8 cellular contexts compared by ENCODE assay signal in the genomic region with DNA sequence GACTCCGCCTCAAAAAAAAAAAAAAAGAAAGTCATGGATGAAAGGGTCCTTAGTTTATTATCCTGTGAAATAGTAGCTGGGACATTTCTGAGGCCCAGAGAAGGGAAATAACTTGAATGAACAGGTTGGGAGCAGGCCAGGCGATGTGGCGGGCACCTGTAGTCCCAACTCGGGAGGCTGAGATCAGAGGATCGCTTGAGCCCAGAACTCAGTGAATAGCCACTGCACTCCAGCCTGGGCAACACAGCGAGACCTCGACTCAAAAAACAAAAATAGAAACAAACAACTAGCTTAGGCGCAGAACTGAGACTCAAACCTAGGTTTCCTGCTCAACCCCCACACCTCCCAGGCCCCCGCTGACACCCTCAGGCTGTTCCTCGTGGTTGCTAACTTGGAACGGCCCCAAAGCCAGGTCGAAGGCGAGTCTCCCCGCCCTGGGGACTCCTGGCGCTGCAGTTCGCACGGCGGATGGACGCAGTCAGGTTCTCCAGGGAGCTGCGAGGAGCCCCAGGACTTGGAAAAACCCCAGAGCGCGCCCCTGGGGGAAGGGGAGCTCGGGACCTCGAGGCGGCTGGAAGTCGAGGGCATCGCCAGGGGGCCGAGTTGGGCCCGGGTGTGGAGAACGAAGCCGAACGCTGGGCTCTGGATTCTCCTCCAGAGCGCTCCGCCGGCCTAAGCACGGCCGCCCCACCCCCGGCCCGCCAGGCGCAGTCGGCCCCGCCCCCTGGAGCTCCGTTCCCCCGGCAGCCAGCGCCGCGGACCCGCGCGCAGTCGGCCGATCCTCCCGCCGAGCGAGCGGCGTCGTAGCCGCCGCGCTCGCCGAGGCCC. TPM values are rescaled to one million over a fixed set of nuclear protein-coding genes. Genes with fewer than 3 reads are reported as not detected.
DNase-seq lines count a peak whose midpoint lies in the region; ATAC-seq and TF ChIP-seq lines count a peak whose summit lies in the region.

A gene with protein sequence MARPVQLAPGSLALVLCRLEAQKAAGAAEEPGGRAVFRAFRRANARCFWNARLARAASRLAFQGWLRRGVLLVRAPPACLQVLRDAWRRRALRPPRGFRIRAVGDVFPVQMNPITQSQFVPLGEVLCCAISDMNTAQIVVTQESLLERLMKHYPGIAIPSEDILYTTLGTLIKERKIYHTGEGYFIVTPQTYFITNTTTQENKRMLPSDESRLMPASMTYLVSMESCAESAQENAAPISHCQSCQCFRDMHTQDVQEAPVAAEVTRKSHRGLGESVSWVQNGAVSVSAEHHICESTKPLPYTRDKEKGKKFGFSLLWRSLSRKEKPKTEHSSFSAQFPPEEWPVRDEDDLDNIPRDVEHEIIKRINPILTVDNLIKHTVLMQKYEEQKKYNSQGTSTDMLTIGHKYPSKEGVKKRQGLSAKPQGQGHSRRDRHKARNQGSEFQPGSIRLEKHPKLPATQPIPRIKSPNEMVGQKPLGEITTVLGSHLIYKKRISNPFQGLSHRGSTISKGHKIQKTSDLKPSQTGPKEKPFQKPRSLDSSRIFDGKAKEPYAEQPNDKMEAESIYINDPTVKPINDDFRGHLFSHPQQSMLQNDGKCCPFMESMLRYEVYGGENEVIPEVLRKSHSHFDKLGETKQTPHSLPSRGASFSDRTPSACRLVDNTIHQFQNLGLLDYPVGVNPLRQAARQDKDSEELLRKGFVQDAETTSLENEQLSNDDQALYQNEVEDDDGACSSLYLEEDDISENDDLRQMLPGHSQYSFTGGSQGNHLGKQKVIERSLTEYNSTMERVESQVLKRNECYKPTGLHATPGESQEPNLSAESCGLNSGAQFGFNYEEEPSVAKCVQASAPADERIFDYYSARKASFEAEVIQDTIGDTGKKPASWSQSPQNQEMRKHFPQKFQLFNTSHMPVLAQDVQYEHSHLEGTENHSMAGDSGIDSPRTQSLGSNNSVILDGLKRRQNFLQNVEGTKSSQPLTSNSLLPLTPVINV (plus strand): TSS at position 768 of the 828 bp plus-strand sequence. CDS start 93 bp downstream, outside the sequence.

- H3K4me1 Mint-ChIP-seq in endothelial cell (ENCODE audit: unreplicated experiment): no peaks in the 10 kb centered on the region
- H3K4me1 Mint-ChIP-seq in stimulated activated memory B cell treated with anti-CD40 and anti-IgM and Interleukin-4, amounts not matched to agents 10 μg/mL and 1 μg/mL and 100 μg/mL, for 72 hours: peaks cover 9% of the 10 kb centered on the region

- H3K9me3 Mint-ChIP-seq in endothelial cell (ENCODE audit: unreplicated experiment): no peaks in the 10 kb centered on the region
- no peaks in the 10 kb centered on the region for H3K9me3 Mint-ChIP-seq in stimulated activated memory B cell treated with anti-CD40 and anti-IgM and Interleukin-4, amounts not matched to agents 10 μg/mL and 1 μg/mL and 100 μg/mL, for 72 hours

- peak; percentile 51 for ATAC-seq in HG03103 (IDR thresholded peaks at IDR 0.05; ENCODE audit: low read depth, unreplicated experiment)
- peak; percentile 80 for ATAC-seq in stimulated activated memory B cell treated with anti-CD40 and anti-IgM and Interleukin-4, amounts not matched to agents 10 μg/mL and 1 μg/mL and 100 μg/mL, for 72 hours

- H3K4me3 ChIP-seq in muscle layer of colon (ENCODE audit: low read depth in 1 of 2, low read length in 2 of 2): peak within 1 kb of the TSS; percentile 73 to 85

- peaks cover 3% of the 10 kb centered on the region for H3K36me3 Mint-ChIP-seq in endothelial cell (ENCODE audit: low read depth, unreplicated experiment)
- H3K36me3 Mint-ChIP-seq in stimulated activated memory B cell treated with anti-CD40 and anti-IgM and Interleukin-4, amounts not matched to agents 10 μg/mL and 1 μg/mL and 100 μg/mL, for 72 hours: no peaks in the 10 kb centered on the region

- H3K36me3 ChIP-seq in muscle layer of colon (ENCODE audit: insufficient read depth, low read length): no peaks in the 10 kb centered on the region

- peaks cover 2% of the 10 kb centered on the region for H3K27me3 Mint-ChIP-seq in endothelial cell (ENCODE audit: unreplicated experiment)
- H3K27me3 Mint-ChIP-seq in stimulated activated memory B cell treated with anti-CD40 and anti-IgM and Interleukin-4, amounts not matched to agents 10 μg/mL and 1 μg/mL and 100 μg/mL, for 72 hours: peaks cover 11% of the 10 kb centered on the region

- H3K9me3 ChIP-seq in muscle layer of colon (ENCODE audit: low read length): no peaks in the 10 kb centered on the region

- no peak within 1 kb of the TSS for H3K9ac ChIP-seq in muscle layer of colon (ENCODE audit: low read length)

- H3K4me1 ChIP-seq in muscle layer of colon (ENCODE audit: insufficient read depth, low read length): peaks cover 5% of the 10 kb centered on the region

- H3K27me3 ChIP-seq in muscle layer of colon (ENCODE audit: control insufficient read depth in 1 of 2, insufficient read depth in 2 of 2, low read length in 2 of 2): no peaks in the 10 kb centered on the region

- H3K4me3 Mint-ChIP-seq in endothelial cell (ENCODE audit: unreplicated experiment): peak within 1 kb of the TSS; percentile 87
- peak within 1 kb of the TSS; percentile 73 for H3K4me3 Mint-ChIP-seq in stimulated activated memory B cell treated with anti-CD40 and anti-IgM and Interleukin-4, amounts not matched to agents 10 μg/mL and 1 μg/mL and 100 μg/mL, for 72 hours

- DNase-seq in NCI-H2107 (lab: John Stamatoyannopoulos, UW): peak; percentile 21
- no peak for DNase-seq in NCI-H2107 treated with DMSO at 0.1 percent for 48 hours (lab: John Stamatoyannopoulos, UW; ENCODE audit: unreplicated experiment)
- DNase-seq in NCI-H82 treated with DMSO at 0.1 percent for 48 hours (lab: John Stamatoyannopoulos, UW; ENCODE audit: unreplicated experiment): peak; percentile 34
- peak; percentile 81 for DNase-seq in activated CD8-positive, alpha-beta memory T cell treated with anti-CD3 and anti-CD28 coated beads, Interleukin-2, amount 50 U/mL, for 48 hours
- peak; percentile 62 for DNase-seq in endothelial cell (ENCODE audit: low spot score)

- TF ChIP-seq CTCF in endothelial cell (IDR thresholded peaks at IDR 0.05; ENCODE audit: unreplicated experiment): no peak

- H3K27ac ChIP-seq in muscle layer of colon (ENCODE audit: low read depth, low read length): peak within 1 kb of the TSS; percentile 72

- H3K27ac Mint-ChIP-seq in endothelial cell (ENCODE audit: unreplicated experiment): no peak within 1 kb of the TSS
- no peak within 1 kb of the TSS for H3K27ac Mint-ChIP-seq in stimulated activated memory B cell treated with anti-CD40 and anti-IgM and Interleukin-4, amounts not matched to agents 10 μg/mL and 1 μg/mL and 100 μg/mL, for 72 hours

RNA-seq across cellular contexts. Expression of the gene that starts here (rescaled TPM):
- 0.21 TPM for total RNA-seq in endothelial cell (ENCODE audit: unreplicated experiment)

Comparison
In these comparisons a context has a peak if more than half of its experiments do, and no peak if none do; other contexts are left out.
1. Peak in DNase-seq in endothelial cell; RNA of the gene not detected or under 1 TPM.